In genomic region chr20:21432911-21433310, GRCh38 we compare ENCODE assay signal across 1 cellular context.
TF ChIP-seq lines count a peak whose summit lies in the region.

No MANE protein-coding gene starts in this region.

TF ChIP-seq in GM23338, 12 proteins besides CTCF, POLR2A, EP300 and RAD21 (continued from another document):
- TF ChIP-seq ZNF462 (CRISPR knock-in tag; IDR thresholded peaks at IDR 0.05) (no peak), CREB1 (CRISPR knock-in tag; IDR thresholded peaks at IDR 0.05; ENCODE audit: low read depth) (no peak), REST (IDR thresholded peaks at IDR 0.05; ENCODE audit: unreplicated experiment) (no peak)
